In the genomic region with DNA sequence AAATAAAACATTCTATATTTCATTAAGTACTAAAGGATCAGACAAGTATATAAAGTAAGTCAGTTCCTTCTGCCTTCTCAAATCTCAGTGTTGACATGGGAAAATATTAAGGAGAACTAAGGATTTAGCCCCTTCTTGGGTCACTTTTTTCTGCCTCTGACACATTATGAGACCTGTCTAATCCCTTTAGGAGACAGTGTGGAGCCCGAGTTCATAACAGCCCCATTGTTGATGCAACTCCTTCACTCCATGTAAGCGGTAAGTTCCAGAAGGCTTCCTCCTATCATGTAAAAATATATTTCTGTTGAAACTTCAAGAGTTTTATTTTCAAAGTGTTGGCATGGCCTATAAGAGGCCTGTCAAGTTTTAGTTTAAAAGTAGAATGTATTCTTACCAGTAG, we compare ENCODE assay signal across 29 cellular contexts.
"Had no signal": no experiment of that assay in that cellular context is flagged by ENCODE, and none has a peak within 500 bp of the region (broad histone marks: within the 10 kb centered on the region; RNA-seq: fewer than 3 reads in every experiment).

No MANE protein-coding gene starts in this region.

- H3K27ac ChIP-seq: body of pancreas, breast epithelium, cardiac muscle cell, colonic mucosa, epithelial cell of prostate, VCaP had no signal

- H3K36me3 ChIP-seq: breast epithelium, cardiac muscle cell, colonic mucosa had no signal

- H3K4me3 ChIP-seq: body of pancreas, breast epithelium, cardiac muscle cell, colonic mucosa had no signal

- H3K27ac Mint-ChIP-seq: activated CD4-positive, alpha-beta memory T cell treated with anti-CD3 and anti-CD28 coated beads, Interleukin-2, amount 10 ng/mL, durations not matched to agents 7 days and 5 days; activated CD4-positive, alpha-beta T cell treated with anti-CD3 and anti-CD28 coated beads, Interleukin-2, amount 10 ng/mL, durations not matched to agents 7 days and 5 days; activated naive CD8-positive, alpha-beta T cell; activated T-cell treated with anti-CD3 and anti-CD28 coated beads, Interleukin-2, amount 50 U/mL, for 24 hours; activated T-helper 17 cell treated with anti-CD3 and anti-CD28 coated beads, Interleukin-2, amount 50 U/mL, for 72 hours; WTC11 had no signal

- H3K9me3 ChIP-seq: body of pancreas, breast epithelium, colonic mucosa had no signal

- ATAC-seq: activated T-helper 17 cell treated with anti-CD3 and anti-CD28 coated beads, Interleukin-2, amount 50 U/mL, for 72 hours; body of pancreas; WTC11 had no signal

- DNase-seq: activated CD4-positive, alpha-beta memory T cell treated with anti-CD3 and anti-CD28 coated beads, Interleukin-2, amount 10 ng/mL, durations not matched to agents 7 days and 5 days; activated CD4-positive, alpha-beta T cell treated with anti-CD3 and anti-CD28 coated beads for 1 hour; activated CD4-positive, alpha-beta T cell treated with anti-CD3 and anti-CD28 coated beads for 4 hours; activated CD4-positive, alpha-beta T cell treated with anti-CD3 and anti-CD28 coated beads, Interleukin-2, amount 10 ng/mL, durations not matched to agents 7 days and 5 days; activated CD4-positive, alpha-beta T cell treated with anti-CD3 and anti-CD28 coated beads, Interleukin-2, amount 50 U/mL, for 4 hours; activated CD8-positive, alpha-beta memory T cell treated with anti-CD3 and anti-CD28 coated beads, Interleukin-2, amount 50 U/mL, for 48 hours; activated effector memory CD4-positive, alpha-beta T cell treated with Interleukin-2 at 50 U/mL for 16 hours; activated gamma-delta T cell treated with Interleukin-2 at 50 U/mL for 16 hours; activated naive CD4-positive, alpha-beta T cell treated with anti-CD3 and anti-CD28 coated beads, Interleukin-2, amount 50 U/mL, for 16 hours; activated naive CD4-positive, alpha-beta T cell treated with Interleukin-2 at 50 U/mL for 16 hours; activated T-cell treated with anti-CD3 and anti-CD28 coated beads for 4 hours; activated T-cell treated with anti-CD3 and anti-CD28 coated beads, Interleukin-2, amount 50 U/mL, for 24 hours; amygdala; aorta; body of pancreas; central memory CD4-positive, alpha-beta T cell; cerebellar nuclear complex; colonic mucosa; effector CD8-positive, alpha-beta T cell; foreskin fibroblast; head of caudate nucleus; T-helper 2 cell had no signal

- H3K27me3 Mint-ChIP-seq: activated CD4-positive, alpha-beta memory T cell treated with anti-CD3 and anti-CD28 coated beads, Interleukin-2, amount 10 ng/mL, durations not matched to agents 7 days and 5 days; activated CD4-positive, alpha-beta T cell treated with anti-CD3 and anti-CD28 coated beads, Interleukin-2, amount 10 ng/mL, durations not matched to agents 7 days and 5 days; activated T-cell treated with anti-CD3 and anti-CD28 coated beads, Interleukin-2, amount 50 U/mL, for 24 hours had no signal

- H3K4me1 ChIP-seq: body of pancreas, breast epithelium, colonic mucosa had no signal

- H3K36me3 Mint-ChIP-seq: activated naive CD8-positive, alpha-beta T cell had no signal

- H3K4me3 Mint-ChIP-seq: activated CD4-positive, alpha-beta memory T cell treated with anti-CD3 and anti-CD28 coated beads, Interleukin-2, amount 10 ng/mL, durations not matched to agents 7 days and 5 days; activated CD4-positive, alpha-beta T cell treated with anti-CD3 and anti-CD28 coated beads, Interleukin-2, amount 10 ng/mL, durations not matched to agents 7 days and 5 days; activated naive CD8-positive, alpha-beta T cell; activated T-cell treated with anti-CD3 and anti-CD28 coated beads, Interleukin-2, amount 50 U/mL, for 24 hours; activated T-helper 17 cell treated with anti-CD3 and anti-CD28 coated beads, Interleukin-2, amount 50 U/mL, for 72 hours; WTC11 had no signal

- H3K27me3 ChIP-seq: body of pancreas, breast epithelium, cardiac muscle cell, colonic mucosa had no signal

- H3K4me1 Mint-ChIP-seq: activated CD4-positive, alpha-beta memory T cell treated with anti-CD3 and anti-CD28 coated beads, Interleukin-2, amount 10 ng/mL, durations not matched to agents 7 days and 5 days; activated CD4-positive, alpha-beta T cell treated with anti-CD3 and anti-CD28 coated beads, Interleukin-2, amount 10 ng/mL, durations not matched to agents 7 days and 5 days; activated T-helper 17 cell treated with anti-CD3 and anti-CD28 coated beads, Interleukin-2, amount 50 U/mL, for 72 hours had no signal

- H3K9me3 Mint-ChIP-seq: activated CD4-positive, alpha-beta memory T cell treated with anti-CD3 and anti-CD28 coated beads, Interleukin-2, amount 10 ng/mL, durations not matched to agents 7 days and 5 days; activated CD4-positive, alpha-beta T cell treated with anti-CD3 and anti-CD28 coated beads, Interleukin-2, amount 10 ng/mL, durations not matched to agents 7 days and 5 days; activated T-cell treated with anti-CD3 and anti-CD28 coated beads, Interleukin-2, amount 50 U/mL, for 24 hours; activated T-helper 17 cell treated with anti-CD3 and anti-CD28 coated beads, Interleukin-2, amount 50 U/mL, for 72 hours had no signal
